Comparison of ENCODE assay signal across 9 cellular contexts in the genomic region with DNA sequence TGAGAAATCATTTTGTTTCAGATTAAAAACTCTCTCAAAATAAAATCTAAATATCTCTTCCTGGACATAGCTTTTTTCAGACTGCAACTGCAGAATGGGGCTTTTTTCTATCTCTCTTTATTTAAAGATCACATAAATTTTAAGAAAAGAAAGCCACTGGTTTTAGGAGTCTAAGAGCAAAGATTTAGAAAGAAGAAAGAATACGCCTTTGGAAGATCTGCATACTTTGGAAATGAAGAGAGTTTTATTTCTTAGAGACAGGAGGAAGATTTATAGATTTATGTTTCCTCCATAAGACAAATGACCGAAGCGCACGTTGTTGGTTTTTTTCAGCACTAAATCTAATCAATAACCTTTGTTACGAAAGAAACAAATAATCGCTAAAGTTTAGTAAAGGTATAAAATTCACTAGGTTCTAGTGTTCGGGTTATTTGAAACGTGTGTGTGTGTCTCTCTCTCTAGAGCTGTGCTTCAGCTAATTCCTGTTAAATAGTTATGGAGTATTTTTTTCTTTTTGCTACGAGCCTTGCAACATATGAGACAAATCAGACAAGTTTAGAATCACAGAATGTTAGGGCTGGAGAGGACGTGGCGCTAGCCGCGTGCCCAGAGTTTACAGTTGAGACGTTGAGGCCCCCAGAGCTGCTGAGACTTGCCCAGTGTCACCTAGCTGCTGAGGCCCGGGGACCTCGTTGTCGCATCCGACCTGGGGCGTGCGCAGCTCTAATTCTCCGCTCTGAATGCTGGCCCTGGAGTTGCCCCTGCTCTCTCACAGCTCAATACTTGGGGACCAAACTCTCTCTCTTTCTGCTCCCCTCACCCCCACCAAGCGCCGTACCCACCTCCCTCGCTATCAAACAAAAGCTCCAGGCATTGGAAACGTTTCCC.
DNase-seq lines count a peak whose midpoint lies in the region; ATAC-seq and TF ChIP-seq lines count a peak whose summit lies in the region.
"Had no signal": no experiment of that assay in that cellular context is flagged by ENCODE, and none has a peak within 500 bp of the region (broad histone marks: within the 10 kb centered on the region; RNA-seq: fewer than 3 reads in every experiment).

No MANE protein-coding gene starts in this region.

- peaks cover 16% of the 10 kb centered on the region for H3K27me3 ChIP-seq in mesendoderm (ENCODE audit: insufficient read depth, low read length, poor library complexity)

- peak overlapping the region; percentile 30 for H3K4me3 ChIP-seq in mesendoderm (ENCODE audit: low read length)

- H3K36me3 ChIP-seq in mesendoderm (ENCODE audit: control insufficient read depth, insufficient read depth, low read length) = no peaks in the 10 kb centered on the region

- no peak overlapping the region for H2AK5ac ChIP-seq in mesendoderm (ENCODE audit: low read length)

- H3K27me3 Mint-ChIP-seq in chondrocyte (ENCODE audit: low read depth) (peaks cover 3% of the 10 kb centered on the region), type B pancreatic cell (peaks cover 65% of the 10 kb centered on the region)

- no peak overlapping the region for H4K8ac ChIP-seq in mesendoderm (ENCODE audit: low read depth, low read length)

- H3K4me1 Mint-ChIP-seq in chondrocyte (ENCODE audit: low read depth) (peaks cover 40% of the 10 kb centered on the region), type B pancreatic cell (ENCODE audit: unreplicated experiment) (peaks cover 48% of the 10 kb centered on the region)

- H3K9ac ChIP-seq in mesendoderm (ENCODE audit: low read length) = peak overlapping the region; percentile 62

- no peak for ATAC-seq in GM21447 (IDR thresholded peaks at IDR 0.05; ENCODE audit: unreplicated experiment)

- no peak overlapping the region for H2BK5ac ChIP-seq in mesendoderm (ENCODE audit: low read length)

- H3K56ac ChIP-seq in mesendoderm (ENCODE audit: low read length) = peak overlapping the region; percentile 82

- H3K4me3 Mint-ChIP-seq in chondrocyte (ENCODE audit: unreplicated experiment) = peak overlapping the region; percentile 69
- peak overlapping the region; percentile 90 for H3K4me3 Mint-ChIP-seq in type B pancreatic cell

- no peak overlapping the region for H3K27ac ChIP-seq in mesendoderm (ENCODE audit: low read depth, low read length)

- peak overlapping the region; percentile 57 for H3K27ac Mint-ChIP-seq in chondrocyte (ENCODE audit: unreplicated experiment)
- peak overlapping the region; percentile 86 for H3K27ac Mint-ChIP-seq in type B pancreatic cell

- no peak overlapping the region for H3K23ac ChIP-seq in mesendoderm (ENCODE audit: low read length)

- H3K9me3 Mint-ChIP-seq in chondrocyte (ENCODE audit: low read depth) (peaks cover 4% of the 10 kb centered on the region), type B pancreatic cell (peaks cover 6% of the 10 kb centered on the region)

- H3K18ac ChIP-seq in mesendoderm (ENCODE audit: low read length) = no peak overlapping the region

- peak overlapping the region; percentile 95 for H3K4me2 ChIP-seq in mesendoderm (ENCODE audit: low read length)

- H3K36me3 Mint-ChIP-seq in chondrocyte (ENCODE audit: low read depth) (peaks cover 2% of the 10 kb centered on the region), type B pancreatic cell (no peaks in the 10 kb centered on the region)

- no CpG with 5 or more reads among the region's 25 CpGs for WGBS in mesendoderm (ENCODE audit: extremely low coverage, insufficient coverage, low lambda C conversion rate)

- no peak for TF ChIP-seq CTCF in chondrocyte (IDR thresholded peaks at IDR 0.05)
- no peak for TF ChIP-seq CTCF in type B pancreatic cell (conservative IDR thresholded peaks at IDR 0.05)

- H3K79me1 ChIP-seq in mesendoderm (ENCODE audit: low read length) = no peaks in the 10 kb centered on the region

- H3K4ac ChIP-seq in mesendoderm (ENCODE audit: low read depth, low read length) = no peak overlapping the region

- no peak overlapping the region for H2BK120ac ChIP-seq in mesendoderm (ENCODE audit: low read depth, low read length)

- peaks cover 9% of the 10 kb centered on the region for H3K4me1 ChIP-seq in mesendoderm (ENCODE audit: control insufficient read depth, low read depth, low read length)

- peak; percentile 64 for DNase-seq in activated gamma-delta T cell treated with Interleukin-2 at 50 U/mL for 16 hours
- DNase-seq in activated gamma-delta T cell (lab: John Stamatoyannopoulos, UW) = no peak
- DNase-seq in chondrocyte (ENCODE audit: low spot score) = no peak
- peak; percentile 40 for DNase-seq in mesendoderm
- DNase-seq in type B pancreatic cell (ENCODE audit: extremely low spot score, unreplicated experiment) = no peak
- DNase-seq in 8988T = no peak
- DNase-seq in cortex of kidney (lab: John Stamatoyannopoulos, UW) = no peak
- DNase-seq: SHP77 treated with DMSO at 0.1 percent for 48 hours had no signal

- H4K5ac ChIP-seq in mesendoderm (ENCODE audit: low read length) = no peak overlapping the region

- H2BK15ac ChIP-seq in mesendoderm (replicated peaks; ENCODE audit: low read depth) = no peak overlapping the region

- H3K79me2 ChIP-seq in mesendoderm (ENCODE audit: control insufficient read depth, insufficient read depth, low read length) = no peaks in the 10 kb centered on the region

Comparison
In these comparisons a context has a peak if more than half of its experiments do, and no peak if none do; other contexts are left out.
1. DNase-seq: peak in activated gamma-delta T cell treated with Interleukin-2 at 50 U/mL for 16 hours (single experiment) and mesendoderm (single experiment); none in activated gamma-delta T cell (single experiment), chondrocyte (single experiment), type B pancreatic cell (single experiment), 8988T (single experiment) and cortex of kidney (single experiment).